Comparison of ENCODE assay signal across 2 cellular contexts in the genomic region with DNA sequence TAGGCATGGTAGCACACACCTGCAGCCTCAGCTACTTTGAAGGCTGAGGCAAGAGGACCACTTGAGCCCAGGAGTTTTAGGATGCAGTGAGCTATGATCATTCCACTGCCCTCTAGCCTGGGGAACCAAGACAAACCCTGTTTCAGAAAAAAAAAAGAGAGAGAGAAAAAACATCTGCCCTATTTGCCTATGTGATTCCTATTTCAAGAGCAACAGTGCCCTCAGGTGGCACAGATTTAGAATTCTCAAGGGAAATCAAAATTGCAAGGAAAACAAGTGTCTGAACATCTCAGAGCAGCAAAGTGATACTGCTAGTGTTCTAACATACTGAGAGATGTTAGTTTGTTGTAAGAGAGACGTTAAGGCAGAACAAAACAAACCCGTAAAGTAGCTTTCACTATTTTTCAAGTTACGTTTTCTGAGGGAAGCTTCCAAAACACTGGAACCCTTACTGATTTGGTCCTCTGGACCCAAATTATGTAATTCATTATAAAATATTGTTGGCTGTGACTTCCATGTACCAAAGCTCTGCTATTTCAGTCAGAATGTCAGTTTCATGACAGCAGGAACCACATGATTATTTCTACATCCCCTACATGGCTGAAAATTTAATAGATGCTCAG.
TF ChIP-seq lines count a peak whose summit lies in the region.

No MANE protein-coding gene starts in this region.

TF ChIP-seq in HEK293, 187 proteins besides CTCF, POLR2A, EP300 and RAD21:
- TF ChIP-seq ZNF561 (tag by site-specific recombination; IDR thresholded peaks at IDR 0.05; ENCODE audit: borderline replicate concordance) (no peak), SCRT1 (tag by site-specific recombination; IDR thresholded peaks at IDR 0.05; ENCODE audit: borderline replicate concordance) (0 out of 2 replicates have a peak, but pooled peaks have one; percentile 41), ZNF2 (tag by site-specific recombination; IDR thresholded peaks at IDR 0.05) (0 out of 2 replicates have a peak, but pooled peaks have one; percentile 53), ZNF362 (tag by site-specific recombination; IDR thresholded peaks at IDR 0.05) (peak; percentile 65; the same call in 1 of the 2 replicates), ZNF654 (tag by site-specific recombination; IDR thresholded peaks at IDR 0.05; ENCODE audit: low read depth) (peak; percentile 88)
TF ChIP-seq in HEK293: peak in this region for 4.

TF ChIP-seq in HepG2, 621 proteins besides CTCF, POLR2A, EP300 and RAD21:
- TF ChIP-seq ZNF430 (CRISPR knock-in tag; IDR thresholded peaks at IDR 0.05) (no peak), SMAD3 (CRISPR knock-in tag; IDR thresholded peaks at IDR 0.05) (0 out of 2 replicates have a peak, but pooled peaks have one; percentile 43), ARID3A (IDR thresholded peaks at IDR 0.05; ENCODE audit: low read depth, low read length) (peak; percentile 65; the same call in 1 of the 2 replicates), STAG1 (CRISPR knock-in tag; IDR thresholded peaks at IDR 0.05) (peak; percentile 84), PHF8 (CRISPR knock-in tag; IDR thresholded peaks at IDR 0.05) (no peak), KDM3A (CRISPR knock-in tag; IDR thresholded peaks at IDR 0.05; ENCODE audit: low read depth) (0 out of 2 replicates have a peak, but pooled peaks have one; percentile 33), MIXL1 (CRISPR knock-in tag; IDR thresholded peaks at IDR 0.05) (0 out of 2 replicates have a peak, but pooled peaks have one; percentile 26), ZNF362 (CRISPR knock-in tag; IDR thresholded peaks at IDR 0.05; ENCODE audit: borderline replicate concordance) (peak; percentile 93), SAP130 (CRISPR knock-in tag; IDR thresholded peaks at IDR 0.05; ENCODE audit: low read depth) (peak; percentile 33; the same call in 1 of the 2 replicates), GTF2F1 (IDR thresholded peaks at IDR 0.05; ENCODE audit: low read length) (no peak), REST (IDR thresholded peaks at IDR 0.05; ENCODE audit: borderline replicate concordance in 1 of 2, low read depth in 1 of 2, low read length in 2 of 2) (no peak), PCBP2 (optimal IDR thresholded peaks at IDR 0.05; ENCODE audit: low read depth, low read length, poor library complexity, severe bottlenecking) (no peak), KAT8 (CRISPR knock-in tag; IDR thresholded peaks at IDR 0.05) (0 out of 2 replicates have a peak, but pooled peaks have one; percentile 22), NFKBIZ (CRISPR knock-in tag; IDR thresholded peaks at IDR 0.05) (no peak), ZNF678 (CRISPR knock-in tag; IDR thresholded peaks at IDR 0.05) (no peak), SMC3 (IDR thresholded peaks at IDR 0.05; ENCODE audit: low read length) (peak; percentile 81), TBX3 (IDR thresholded peaks at IDR 0.05; ENCODE audit: borderline replicate concordance) (no peak)
- TF ChIP-seq, protein P1, sequence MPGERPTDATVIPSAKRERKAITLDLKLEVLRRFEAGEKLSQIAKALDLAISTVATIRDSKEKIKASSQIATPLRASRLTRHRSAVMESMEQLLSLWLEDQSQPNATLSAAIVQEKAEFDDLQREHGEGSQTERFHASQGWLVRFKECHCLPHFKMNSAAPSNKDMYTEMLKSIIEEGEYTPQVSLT (CRISPR knock-in tag; IDR thresholded peaks at IDR 0.05; ENCODE audit: borderline replicate concordance, low read depth): no peak
